In the genomic region with DNA sequence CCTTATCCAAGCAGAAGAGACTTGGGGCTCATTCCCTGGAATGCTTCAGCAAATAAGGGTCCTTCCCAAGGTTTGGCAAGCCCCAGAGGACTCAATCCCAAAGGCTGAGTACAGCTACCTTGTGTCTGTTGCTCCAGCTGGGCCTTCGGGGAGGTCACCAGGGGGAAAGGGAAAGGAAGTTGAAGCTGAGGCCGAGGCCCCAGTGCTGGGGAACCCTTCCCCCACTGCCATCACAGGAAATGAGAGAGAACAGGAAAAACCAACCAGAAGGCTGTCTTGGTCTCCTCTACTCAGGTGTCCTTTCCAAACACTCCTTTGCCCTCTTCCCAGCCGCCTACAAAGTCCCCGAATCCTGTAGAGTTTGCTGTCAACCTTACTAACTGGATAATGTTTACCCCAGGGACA, we compare ENCODE assay signal across 8 cellular contexts. TPM values are rescaled to one million over a fixed set of nuclear protein-coding genes. Genes with fewer than 3 reads are reported as not detected.
DNase-seq lines count a peak whose midpoint lies in the region; ATAC-seq, FAIRE-seq and TF ChIP-seq lines count a peak whose summit lies in the region.

No MANE protein-coding gene starts in this region.

- no peaks in the 10 kb centered on the region for H3K27me3 ChIP-seq in endodermal cell (ENCODE audit: control insufficient read depth, insufficient read depth, low read length, poor library complexity, severe bottlenecking)

- peaks cover 51% of the 10 kb centered on the region for H3K36me3 ChIP-seq in endodermal cell (ENCODE audit: control insufficient read depth, insufficient read depth, low read length)

- no peak overlapping the region for H3K4me3 ChIP-seq in endodermal cell (ENCODE audit: low read length)

- ATAC-seq in HG03064 (IDR thresholded peaks at IDR 0.05; ENCODE audit: low read depth, unreplicated experiment) (peak; percentile 27), T-helper 17 cell (no peak)

- TF ChIP-seq POLR2A in H54 (IDR thresholded peaks at IDR 0.05; ENCODE audit: low read depth, low read length): no peak

- H3K9me3 ChIP-seq in T-helper 17 cell (ENCODE audit: control insufficient read depth, low read length, poor library complexity, severe bottlenecking) (peaks cover 6% of the 10 kb centered on the region), endodermal cell (ENCODE audit: control insufficient read depth, low read length) (no peaks in the 10 kb centered on the region)

- 85 to 100% methylated on average over 1 to 4 of the region's 4 CpGs for WGBS in endodermal cell (ENCODE audit: insufficient coverage in 1 of 2, insufficient read length in 1 of 2), 2 experiments

- H3K4me1 ChIP-seq in endodermal cell (ENCODE audit: control insufficient read depth, insufficient read depth, low read length): peaks cover 34% of the 10 kb centered on the region

- peak overlapping the region; percentile 98 for H3K27ac Mint-ChIP-seq in activated naive CD4-positive, alpha-beta T cell treated with anti-CD3 and anti-CD28 coated beads, Interleukin-2, amount 50 U/mL, for 24 hours
- peak overlapping the region; percentile 99 for H3K27ac Mint-ChIP-seq in T-helper 17 cell
- H3K27ac Mint-ChIP-seq in endodermal cell: peak overlapping the region; percentile 95
- peak overlapping the region; percentile 99 for H3K27ac Mint-ChIP-seq in osteocyte (ENCODE audit: unreplicated experiment)

- peak overlapping the region; percentile 97 for H3K4me3 Mint-ChIP-seq in activated naive CD4-positive, alpha-beta T cell treated with anti-CD3 and anti-CD28 coated beads, Interleukin-2, amount 50 U/mL, for 24 hours
- H3K4me3 Mint-ChIP-seq in T-helper 17 cell (peak overlapping the region; percentile 100), endodermal cell (peak overlapping the region; percentile 5), osteocyte (ENCODE audit: unreplicated experiment) (peak overlapping the region; percentile 70)

- H3K27ac ChIP-seq in endodermal cell (ENCODE audit: low read depth, low read length): no peak overlapping the region

- H3K9me3 Mint-ChIP-seq in activated naive CD4-positive, alpha-beta T cell treated with anti-CD3 and anti-CD28 coated beads, Interleukin-2, amount 50 U/mL, for 24 hours: no peaks in the 10 kb centered on the region
- no peaks in the 10 kb centered on the region for H3K9me3 Mint-ChIP-seq in endodermal cell
- no peaks in the 10 kb centered on the region for H3K9me3 Mint-ChIP-seq in osteocyte (ENCODE audit: unreplicated experiment)

- TF ChIP-seq CTCF in endodermal cell (conservative IDR thresholded peaks at IDR 0.05) (no peak), osteocyte (IDR thresholded peaks at IDR 0.05) (no peak)

- DNase-seq in activated naive CD4-positive, alpha-beta T cell treated with Interleukin-2 at 50 U/mL for 16 hours: no peak
- DNase-seq in T-helper 17 cell (no peak), endodermal cell (peak; percentile 72), osteocyte (ENCODE audit: extremely low spot score, unreplicated experiment) (no peak), NCI-H2081 treated with DMSO at 0.1 percent for 48 hours (lab: John Stamatoyannopoulos, UW) (no peak), H54 (ENCODE audit: insufficient read length, low spot score) (no peak)

- peaks cover 80% of the 10 kb centered on the region for H3K4me1 Mint-ChIP-seq in activated naive CD4-positive, alpha-beta T cell treated with anti-CD3 and anti-CD28 coated beads, Interleukin-2, amount 50 U/mL, for 24 hours
- peaks cover 79% of the 10 kb centered on the region for H3K4me1 Mint-ChIP-seq in T-helper 17 cell
- peaks cover 59% of the 10 kb centered on the region for H3K4me1 Mint-ChIP-seq in endodermal cell
- H3K4me1 Mint-ChIP-seq in osteocyte (ENCODE audit: unreplicated experiment): peaks cover 81% of the 10 kb centered on the region

- no peak for FAIRE-seq in H54 (lab: Jason Lieb, UNC)

- H3K9ac ChIP-seq in endodermal cell (ENCODE audit: extremely low read depth, low read length, poor library complexity, severe bottlenecking): peak overlapping the region; percentile 30

- peaks cover 37% of the 10 kb centered on the region for H3K36me3 Mint-ChIP-seq in activated naive CD4-positive, alpha-beta T cell treated with anti-CD3 and anti-CD28 coated beads, Interleukin-2, amount 50 U/mL, for 24 hours
- H3K36me3 Mint-ChIP-seq in T-helper 17 cell (ENCODE audit: low read depth): peaks cover 9% of the 10 kb centered on the region
- H3K36me3 Mint-ChIP-seq in endodermal cell (ENCODE audit: low read depth): peaks cover 37% of the 10 kb centered on the region
- peaks cover 24% of the 10 kb centered on the region for H3K36me3 Mint-ChIP-seq in osteocyte (ENCODE audit: unreplicated experiment)

- no peaks in the 10 kb centered on the region for H3K27me3 Mint-ChIP-seq in activated naive CD4-positive, alpha-beta T cell treated with anti-CD3 and anti-CD28 coated beads, Interleukin-2, amount 50 U/mL, for 24 hours
- H3K27me3 Mint-ChIP-seq in T-helper 17 cell (no peaks in the 10 kb centered on the region), endodermal cell (ENCODE audit: insufficient read depth) (no peaks in the 10 kb centered on the region), osteocyte (ENCODE audit: unreplicated experiment) (no peaks in the 10 kb centered on the region)

RNA-seq across cellular contexts. Expression of a gene that starts 5.7 kb away (rescaled TPM):
- total RNA-seq in T-helper 17 cell (100 to 1,000 TPM; 356 to 408 TPM), endodermal cell (10 to 100 TPM in 1 of 2 donors, 1 to 10 TPM in 1; 9.2 to 11.1 TPM), osteocyte (12.8 and 15.1 TPM in 2 replicates)
- polyA plus RNA-seq in endodermal cell (2013, experiment 1 of 2): 7.5 TPM
- 8.0 TPM for polyA plus RNA-seq in endodermal cell (2013, experiment 2 of 2)

RNA-seq across cellular contexts. Expression of a gene that starts 40.2 kb away (rescaled TPM):
- total RNA-seq in T-helper 17 cell: 10 to 100 TPM in 1 of 2 donors, 1 to 10 TPM in 1; 3.5 to 12.3 TPM
- total RNA-seq in endodermal cell: 1 to 10 TPM; 5.7 to 5.8 TPM
- 8.1 TPM for polyA plus RNA-seq in endodermal cell (2013, experiment 1 of 2)
- polyA plus RNA-seq in endodermal cell (2013, experiment 2 of 2): 7.0 TPM
- total RNA-seq in osteocyte: 8.7 and 10.3 TPM in 2 replicates

RNA-seq across cellular contexts. Expression of a gene that starts 40.3 kb away (rescaled TPM):
- total RNA-seq in T-helper 17 cell: 10 to 100 TPM; 29.2 to 40.1 TPM
- total RNA-seq in endodermal cell: 10 to 100 TPM; 47.4 to 48.9 TPM
- polyA plus RNA-seq in endodermal cell (2013, experiment 1 of 2): 34.8 TPM
- 28.4 TPM for polyA plus RNA-seq in endodermal cell (2013, experiment 2 of 2)
- 54.3 and 62.1 TPM in 2 replicates for total RNA-seq in osteocyte

RNA-seq across cellular contexts. Expression of a gene that starts 44.7 kb away (rescaled TPM):
- not detected for total RNA-seq in T-helper 17 cell
- total RNA-seq in endodermal cell: not detected
- polyA plus RNA-seq in endodermal cell (2013, experiment 1 of 2): 0.07 TPM
- polyA plus RNA-seq in endodermal cell (2013, experiment 2 of 2): 0.08 TPM
- not detected in 2 replicates for total RNA-seq in osteocyte

Comparison
In these comparisons a context has a peak if more than half of its experiments do, and no peak if none do; other contexts are left out.
1. H3K4me3 Mint-ChIP-seq: peak in every context shown above with its lines; median percentile 100 in T-helper 17 cell; 97 in activated naive CD4-positive, alpha-beta T cell treated with anti-CD3 and anti-CD28 coated beads, Interleukin-2, amount 50 U/mL, for 24 hours; 70 in osteocyte; 5 in endodermal cell.
2. RNA of a gene that starts 5.7 kb away (total RNA-seq): 356 to 408 TPM in T-helper 17 cell; 12.8 to 15.1 TPM in osteocyte and 9.2 to 11.1 TPM in endodermal cell; every median in the first group is over 10 times any median in the second.
3. Peak in every context shown above with its lines, with median percentiles within 50 percentile points of each other: H3K27ac Mint-ChIP-seq.